Comparison of ENCODE assay signal across 22 cellular contexts in the genomic region with DNA sequence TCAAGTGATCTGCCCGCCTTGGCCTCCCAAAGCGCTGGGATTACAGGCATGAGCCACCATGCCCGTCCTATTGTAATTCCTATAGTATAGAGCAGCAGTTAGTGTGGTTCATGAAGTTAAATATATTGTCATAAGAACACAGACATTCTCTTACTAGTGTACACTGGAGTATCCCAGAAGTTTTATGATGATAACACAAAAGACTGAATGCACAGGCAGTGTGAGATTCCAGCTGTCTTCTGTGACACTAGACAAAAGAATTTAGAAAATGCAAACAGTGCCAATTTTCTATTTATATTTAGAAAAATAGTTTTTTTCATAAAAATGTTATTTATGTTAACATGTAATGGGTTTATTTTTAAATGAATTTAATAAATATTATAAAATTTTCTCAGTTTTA. TPM values are rescaled to one million over a fixed set of nuclear protein-coding genes. Genes with fewer than 3 reads are reported as not detected.
"Had no signal": no experiment of that assay in that cellular context is flagged by ENCODE, and none has a peak within 500 bp of the region (broad histone marks: within the 10 kb centered on the region; RNA-seq: fewer than 3 reads in every experiment).

No MANE protein-coding gene starts in this region.

- DNase-seq: activated B cell treated with CpG ODN at 0.5 μM for 24 hours; activated CD4-positive, alpha-beta T cell treated with anti-CD3 and anti-CD28 coated beads for 48 hours; activated CD8-positive, alpha-beta T cell treated with anti-CD3 and anti-CD28 coated beads for 36 hours; activated gamma-delta T cell treated with Interleukin-2 at 50 U/mL for 16 hours; activated naive CD8-positive, alpha-beta T cell treated with anti-CD3 and anti-CD28 coated beads for 36 hours; cerebellar nuclear complex; dorsolateral prefrontal cortex; gastrocnemius medialis; heart left ventricle; left cardiac atrium; lower lobe of right lung; ovary; right lobe of liver; stimulated activated CD4-positive, alpha-beta T cell treated with anti-CD3 and anti-CD28 coated beads, Interleukin-1b, Interleukin-23, amount 100 ng/mL, for 48 hours; stomach; SW 1271; testis; upper lobe of left lung had no signal

- H3K27me3 ChIP-seq: dorsolateral prefrontal cortex, gastrocnemius medialis, heart left ventricle, ovary, right lobe of liver, stomach, testis, upper lobe of left lung had no signal

- H3K4me3 ChIP-seq: dorsolateral prefrontal cortex, gastrocnemius medialis, heart left ventricle, lower lobe of right lung, ovary, right lobe of liver, stomach, testis, upper lobe of left lung had no signal

- H3K9me3 Mint-ChIP-seq: activated B cell treated with CpG ODN at 0.5 μM for 24 hours; activated CD8-positive, alpha-beta T cell treated with anti-CD3 and anti-CD28 coated beads for 36 hours; activated naive CD8-positive, alpha-beta T cell treated with anti-CD3 and anti-CD28 coated beads for 36 hours; brain; neural crest cell had no signal

- H3K4me1 ChIP-seq: gastrocnemius medialis, heart left ventricle, lower lobe of right lung, right lobe of liver, testis, upper lobe of left lung had no signal

- H3K27ac Mint-ChIP-seq: activated B cell treated with CpG ODN at 0.5 μM for 24 hours; activated CD8-positive, alpha-beta T cell treated with anti-CD3 and anti-CD28 coated beads for 36 hours; activated naive CD8-positive, alpha-beta T cell treated with anti-CD3 and anti-CD28 coated beads for 36 hours had no signal

- H3K36me3 ChIP-seq: ovary had no signal

- ATAC-seq: activated CD8-positive, alpha-beta T cell treated with anti-CD3 and anti-CD28 coated beads for 36 hours; gastrocnemius medialis; heart left ventricle; left cardiac atrium; lower lobe of right lung; right lobe of liver had no signal

- H3K4me1 Mint-ChIP-seq: activated B cell treated with CpG ODN at 0.5 μM for 24 hours; activated naive CD8-positive, alpha-beta T cell treated with anti-CD3 and anti-CD28 coated beads for 36 hours; brain; neural crest cell had no signal

- H3K4me3 Mint-ChIP-seq: activated B cell treated with CpG ODN at 0.5 μM for 24 hours; activated CD8-positive, alpha-beta T cell treated with anti-CD3 and anti-CD28 coated beads for 36 hours; activated naive CD8-positive, alpha-beta T cell treated with anti-CD3 and anti-CD28 coated beads for 36 hours; brain; neural crest cell had no signal

- H3K27ac ChIP-seq: dorsolateral prefrontal cortex, gastrocnemius medialis, heart left ventricle, lower lobe of right lung, ovary, right lobe of liver, stomach, testis, upper lobe of left lung had no signal

- H3K27me3 Mint-ChIP-seq: activated B cell treated with CpG ODN at 0.5 μM for 24 hours; activated CD8-positive, alpha-beta T cell treated with anti-CD3 and anti-CD28 coated beads for 36 hours; activated naive CD8-positive, alpha-beta T cell treated with anti-CD3 and anti-CD28 coated beads for 36 hours; brain had no signal

- H3K9me3 ChIP-seq: gastrocnemius medialis, heart left ventricle, lower lobe of right lung, ovary, right lobe of liver, stomach, testis, upper lobe of left lung had no signal

RNA-seq across cellular contexts. Expression of a gene that starts 49.9 kb away (rescaled TPM):
- total RNA-seq: activated B cell treated with CpG ODN at 0.5 μM for 24 hours; activated CD8-positive, alpha-beta T cell treated with anti-CD3 and anti-CD28 coated beads for 36 hours; activated naive CD8-positive, alpha-beta T cell treated with anti-CD3 and anti-CD28 coated beads for 36 hours; dorsolateral prefrontal cortex; gastrocnemius medialis; heart left ventricle; left cardiac atrium; lower lobe of right lung; neural crest cell; ovary; pulmonary artery endothelial cell; right lobe of liver; stomach; T-helper 2 cell treated with Interferon-gamma antibody and Interleukin-4, amounts not matched to agents 100 ng/mL and 5 ng/mL, for 36 hours; upper lobe of left lung had no signal
